8 cellular contexts compared by ENCODE assay signal in genomic region chr3:134308350-134308891, GRCh38. TPM values are rescaled to one million over a fixed set of nuclear protein-coding genes. Genes with fewer than 3 reads are reported as not detected.
DNase-seq lines count a peak whose midpoint lies in the region; ATAC-seq lines count a peak whose summit lies in the region.

No MANE protein-coding gene starts in this region.

- H3K9me3 ChIP-seq in CD4-positive, alpha-beta memory T cell (ENCODE audit: control insufficient read depth in 1 of 2, low read length in 2 of 2), result no peaks in the 10 kb centered on the region

- H3K27me3 ChIP-seq in CD4-positive, alpha-beta memory T cell (ENCODE audit: insufficient read depth, low read length), result peaks cover 5% of the 10 kb centered on the region

- no peak overlapping the region for H3K27ac Mint-ChIP-seq in CD4-positive, alpha-beta memory T cell

- POLR2A ChIA-PET in CD4-positive, alpha-beta memory T cell (lab: Charles Lee; ENCODE audit: partially characterized antibody), result interaction anchor here (1.5 kb wide), 1 partner anchor 165 kb away, joined by 4 read pairs; no protein-coding TSS in a partner anchor

- peak; percentile 68 to 74 (median 71) for DNase-seq in CD4-positive, alpha-beta memory T cell
- DNase-seq in NCI-H1436 treated with DMSO at 0.1 percent for 48 hours (lab: John Stamatoyannopoulos, UW) (peak; percentile 20), T1000 (lab: John Stamatoyannopoulos, UW) (peak; percentile 71), astrocyte of the hippocampus (ENCODE audit: low read depth, low spot score) (peak; percentile 94), hippocampal formation (lab: John Stamatoyannopoulos, UW) (peak; percentile 83), skeletal muscle cell (ENCODE audit: low read depth) (peak; percentile 79)

- H3K4me1 ChIP-seq in CD4-positive, alpha-beta memory T cell (ENCODE audit: insufficient read depth, low read length), result peaks cover under 1% of the 10 kb centered on the region

- peak; percentile 61 for ATAC-seq in GM21825 (IDR thresholded peaks at IDR 0.05; ENCODE audit: unreplicated experiment)
- ATAC-seq in HG03439 (IDR thresholded peaks at IDR 0.05; ENCODE audit: unreplicated experiment), result no peak

- no peaks in the 10 kb centered on the region for H3K9me3 Mint-ChIP-seq in CD4-positive, alpha-beta memory T cell

- no peaks in the 10 kb centered on the region for H3K36me3 ChIP-seq in CD4-positive, alpha-beta memory T cell (ENCODE audit: insufficient read depth, low read length)

- peaks cover 2 to 7% (median 3%) of the 10 kb centered on the region in 4 donors for H3K4me1 Mint-ChIP-seq in CD4-positive, alpha-beta memory T cell

- intact Hi-C loops in CD4-positive, alpha-beta memory T cell (cut with micrococcal nuclease), result loop anchor here (1.0 kb wide), 4 partner anchors 70 to 184 kb away; no protein-coding TSS in a partner anchor

- H3K27ac ChIP-seq in CD4-positive, alpha-beta memory T cell (ENCODE audit: low read depth, low read length), result no peak overlapping the region

- peaks cover 21% of the 10 kb centered on the region in 2 donors for H3K27me3 Mint-ChIP-seq in CD4-positive, alpha-beta memory T cell

- H3K4me3 Mint-ChIP-seq in CD4-positive, alpha-beta memory T cell, result peak overlapping the region in 4 of 8 donors; percentile 3 to 70 (median 67)

- CTCF ChIA-PET in CD4-positive, alpha-beta memory T cell (lab: Charles Lee; ENCODE audit: partially characterized antibody), result interaction anchor here (0.7 to 7.0 kb wide), 22 partner anchors 10 to 185 kb away, joined by 3 to 132 read pairs (median 4); no protein-coding TSS in a partner anchor

- H3K4me3 ChIP-seq in CD4-positive, alpha-beta memory T cell (ENCODE audit: low read length in 2 of 2), result no peak overlapping the region
- H3K4me3 ChIP-seq in skeletal muscle cell (ENCODE audit: low read depth, low read length), result no peak overlapping the region

- H3K36me3 Mint-ChIP-seq in CD4-positive, alpha-beta memory T cell, result no peaks in the 10 kb centered on the region

RNA-seq across cellular contexts. Expression of gene RYK, which starts 57.8 kb away (rescaled TPM):
- 10 to 100 TPM; 44.7 to 47.9 TPM for total RNA-seq in CD4-positive, alpha-beta memory T cell
- 1 to 10 TPM; 4.8 to 9.8 TPM for polyA plus RNA-seq in CD4-positive, alpha-beta memory T cell

Comparison
In these comparisons a context has a peak if more than half of its experiments do, and no peak if none do; other contexts are left out.
1. DNase-seq: peak in every context shown above with its lines; median percentile 94 in astrocyte of the hippocampus; 83 in hippocampal formation; 79 in skeletal muscle cell; 71 in CD4-positive, alpha-beta memory T cell; 71 in T1000; 20 in NCI-H1436 treated with DMSO at 0.1 percent for 48 hours.